ENCODE assay signal across 12 cellular contexts in genomic region chr4:128558896-128559669, GRCh38.
DNase-seq lines count a peak whose midpoint lies in the region; ATAC-seq, FAIRE-seq and TF ChIP-seq lines count a peak whose summit lies in the region.
"Had no signal": no experiment of that assay in that cellular context is flagged by ENCODE, and none has a peak within 500 bp of the region (broad histone marks: within the 10 kb centered on the region; RNA-seq: fewer than 3 reads in every experiment).

No MANE protein-coding gene starts in this region.

- CTCF ChIA-PET in mammary epithelial cell (lab: Charles Lee; ENCODE audit: low non-redundant PET) = no interaction called here
- CTCF ChIA-PET in endothelial cell of umbilical vein (lab: Charles Lee) = interaction anchor here (1.0 to 1.6 kb wide), 5 partner anchors 16 to 251 kb away, joined by 3 to 11 read pairs (median 4); partner anchors contain the start of gene JADE1

- H3K4me2 ChIP-seq in mammary epithelial cell (ENCODE audit: insufficient read depth, low read depth, low read length) = no peak overlapping the region
- no peak overlapping the region for H3K4me2 ChIP-seq in endothelial cell of umbilical vein (ENCODE audit: insufficient read depth, low read length)

- POLR2A ChIA-PET in endothelial cell of umbilical vein (lab: Charles Lee) = interaction anchor here (0.7 kb wide), 1 partner anchor 64 kb away, joined by 3 read pairs; no protein-coding TSS in a partner anchor

- peak; percentile 35 for FAIRE-seq in endothelial cell of umbilical vein (lab: Jason Lieb, UNC)
- no peak for FAIRE-seq in GM12891 (lab: Jason Lieb, UNC)
- FAIRE-seq: GM12892 had no signal

- peak overlapping the region; percentile 48 to 75 for H3K27ac ChIP-seq in breast epithelium
- H3K27ac ChIP-seq in mammary epithelial cell (ENCODE audit: insufficient read depth, low read depth, low read length) = no peak overlapping the region
- H3K27ac ChIP-seq in endothelial cell of umbilical vein (ENCODE audit: insufficient read depth, low read depth, low read length) = no peak overlapping the region
- H3K27ac ChIP-seq in muscle layer of colon (ENCODE audit: low read depth, low read length) = peak overlapping the region; percentile 50
- H3K27ac ChIP-seq in aorta (ENCODE audit: low read depth in 1 of 2, low read length in 2 of 2) = peak overlapping the region; percentile 55 to 83

- H4K20me1 ChIP-seq in mammary epithelial cell (ENCODE audit: insufficient read depth, low read length) (no peaks in the 10 kb centered on the region), endothelial cell of umbilical vein (replicated peaks; ENCODE audit: control insufficient read depth, extremely low read depth, insufficient read depth, low read length) (no peaks in the 10 kb centered on the region)

- intact Hi-C loops in breast epithelium (cut with DNase I; ENCODE audit: low total_unique reads) = no loop called here
- intact Hi-C loops in mammary epithelial cell (cut with micrococcal nuclease) = no loop called here
- intact Hi-C loops in endothelial cell of umbilical vein (cut with micrococcal nuclease) = loop anchor here (1.0 kb wide), 1 partner anchor 12 kb away; no protein-coding TSS in a partner anchor
- intact Hi-C loops in aorta (cut with DNase I) = loop anchor here in 1 of 2 donors (10.0 kb wide), 2 partner anchors 104 to 274 kb away; partner anchors contain the start of gene PGRMC2

- H3K79me2 ChIP-seq in mammary epithelial cell (ENCODE audit: insufficient read depth, low read length) (no peaks in the 10 kb centered on the region), endothelial cell of umbilical vein (ENCODE audit: control insufficient read depth, insufficient read depth, low read length) (no peaks in the 10 kb centered on the region)

- no peak overlapping the region for H2AFZ ChIP-seq in mammary epithelial cell (ENCODE audit: low read depth, low read length)
- no peak overlapping the region for H2AFZ ChIP-seq in endothelial cell of umbilical vein (ENCODE audit: low read depth, low read length)

- H3K27me3 ChIP-seq in breast epithelium (no peaks in the 10 kb centered on the region), mammary epithelial cell (ENCODE audit: insufficient read depth, low read length) (no peaks in the 10 kb centered on the region), endothelial cell of umbilical vein (ENCODE audit: control insufficient read depth in 2 of 2, insufficient read depth in 2 of 2, low read length in 2 of 2) (no peaks in the 10 kb centered on the region), muscle layer of colon (ENCODE audit: control insufficient read depth in 1 of 2, insufficient read depth in 2 of 2, low read length in 2 of 2) (no peaks in the 10 kb centered on the region), aorta (ENCODE audit: control insufficient read depth in 1 of 2, insufficient read depth in 2 of 2, low read length in 1 of 2) (no peaks in the 10 kb centered on the region)
- H3K27me3 ChIP-seq: tibial nerve had no signal

- H3K4me3 ChIP-seq in breast epithelium (no peak overlapping the region), mammary epithelial cell (replicated peaks in 1 of 3; ENCODE audit: insufficient read depth in 1 of 3, low read depth in 2 of 3, low read length in 3 of 3) (no peak overlapping the region), endothelial cell of umbilical vein (replicated peaks in 1 of 3; ENCODE audit: insufficient read depth in 1 of 3, low read depth in 1 of 3, low read length in 3 of 3) (no peak overlapping the region), muscle layer of colon (ENCODE audit: low read depth in 1 of 2, low read length in 2 of 2) (no peak overlapping the region), aorta (ENCODE audit: low read length in 2 of 2) (no peak overlapping the region)
- H3K4me3 ChIP-seq: tibial nerve had no signal

- TF ChIP-seq POLR2A in breast epithelium (IDR thresholded peaks at IDR 0.05) = no peak
- no peak for TF ChIP-seq POLR2A in endothelial cell of umbilical vein (IDR thresholded peaks at IDR 0.05; ENCODE audit: low read depth, low read length)
- no peak for TF ChIP-seq POLR2A in GM12891 (IDR thresholded peaks at IDR 0.05; ENCODE audit: low read depth, low read length)

- dilution Hi-C loops in mammary epithelial cell (cut with HindIII; ENCODE audit: low sequenced_read_pairs) = no loop called here
- dilution Hi-C loops in endothelial cell of umbilical vein (cut with MboI; ENCODE audit: extremely low pct_ligation_motif_present, low sequenced_read_pairs) = no loop called here

- ATAC-seq in aorta (ENCODE audit: low FRiP score) = peak; percentile 11
- ATAC-seq in HG02970 (IDR thresholded peaks at IDR 0.05; ENCODE audit: low FRiP score, unreplicated experiment) = no peak

- H3K9me3 ChIP-seq in breast epithelium (no peaks in the 10 kb centered on the region), mammary epithelial cell (replicated peaks; ENCODE audit: insufficient read depth, low read length) (no peaks in the 10 kb centered on the region), endothelial cell of umbilical vein (replicated peaks; ENCODE audit: control insufficient read depth, insufficient read depth, low read length) (no peaks in the 10 kb centered on the region), muscle layer of colon (ENCODE audit: low read length) (no peaks in the 10 kb centered on the region), aorta (ENCODE audit: control insufficient read depth, low read length) (no peaks in the 10 kb centered on the region)
- H3K9me3 ChIP-seq: tibial nerve had no signal

- H3K9me1 ChIP-seq in endothelial cell of umbilical vein (replicated peaks; ENCODE audit: control insufficient read depth, extremely low read depth, insufficient read depth, low read length) = no peaks in the 10 kb centered on the region

- BruUV-seq in mammary epithelial cell (replicated peaks; lab: Mats Ljungman, UMichigan) (no TSS peak), endothelial cell of umbilical vein (replicated peaks; lab: Mats Ljungman, UMichigan) (no TSS peak)

- TF ChIP-seq CTCF in breast epithelium (IDR thresholded peaks at IDR 0.05) (no peak), mammary epithelial cell (conservative IDR thresholded peaks at IDR 0.05 in 1 of 2, IDR thresholded peaks at IDR 0.05 in 1 of 2; ENCODE audit: extremely low read depth in 1 of 2, insufficient read depth in 1 of 2, low read depth in 1 of 2, low read length in 2 of 2) (no peak), endothelial cell of umbilical vein (IDR thresholded peaks at IDR 0.05; ENCODE audit: extremely low read depth in 1 of 2, insufficient read depth in 1 of 2, low read depth in 1 of 2, low read length in 2 of 2) (no peak)

- in situ Hi-C loops in mammary epithelial cell (cut with MboI; ENCODE audit: low sequenced_read_pairs in 2 of 2) = no loop called here

- WGBS in mammary epithelial cell (ENCODE audit: low coverage, missing lambda C conversion rate) = 74% methylated on average over 8 of the region's 8 CpGs
- 13 to 14% methylated on average over 8 of the region's 8 CpGs for WGBS in aorta, 2 donors

- H3K9ac ChIP-seq in mammary epithelial cell (ENCODE audit: insufficient read depth, low read length) (no peak overlapping the region), endothelial cell of umbilical vein (replicated peaks; ENCODE audit: extremely low read depth, insufficient read depth, low read length) (no peak overlapping the region), muscle layer of colon (ENCODE audit: low read length) (no peak overlapping the region)

- H3K4me1 ChIP-seq in breast epithelium (no peaks in the 10 kb centered on the region), mammary epithelial cell (ENCODE audit: insufficient read depth, low read length) (no peaks in the 10 kb centered on the region), endothelial cell of umbilical vein (ENCODE audit: control insufficient read depth, extremely low read depth, insufficient read depth, low read length) (peaks cover 17% of the 10 kb centered on the region), muscle layer of colon (ENCODE audit: insufficient read depth, low read length) (peaks cover 25% of the 10 kb centered on the region), aorta (ENCODE audit: control insufficient read depth in 1 of 2, insufficient read depth in 2 of 2, low read length in 2 of 2) (peaks cover 5% of the 10 kb centered on the region in 2 donors)

- peak in 1 of 2 donors; percentile 26 for DNase-seq in breast epithelium (ENCODE audit: low spot score in 2 of 2)
- DNase-seq in mammary epithelial cell = no peak
- DNase-seq in endothelial cell of umbilical vein (ENCODE audit: low read depth, low spot score) = peak; percentile 50
- peak in 1 of 2 donors; percentile 55 for DNase-seq in aorta
- no peak for DNase-seq in NCI-H1694 treated with DMSO at 0.1 percent for 48 hours (lab: John Stamatoyannopoulos, UW)
- no peak for DNase-seq in GM12891 (ENCODE audit: insufficient read length, low spot score)
- DNase-seq: GOT3, kidney glomerular epithelial cell had no signal

- H3K36me3 ChIP-seq in breast epithelium (no peaks in the 10 kb centered on the region), mammary epithelial cell (ENCODE audit: insufficient read depth, low read length) (no peaks in the 10 kb centered on the region), endothelial cell of umbilical vein (ENCODE audit: control insufficient read depth in 2 of 2, extremely low read depth in 1 of 2, insufficient read depth in 2 of 2, low read length in 2 of 2) (no peaks in the 10 kb centered on the region), muscle layer of colon (ENCODE audit: insufficient read depth, low read length) (no peaks in the 10 kb centered on the region), aorta (ENCODE audit: control insufficient read depth in 1 of 2, insufficient read depth in 2 of 2, low read length in 1 of 2) (no peaks in the 10 kb centered on the region)
- H3K36me3 ChIP-seq: tibial nerve had no signal

TF ChIP-seq in endothelial cell of umbilical vein, 7 proteins besides CTCF, POLR2A, EP300 and RAD21:
- TF ChIP-seq MYC (IDR thresholded peaks at IDR 0.05; ENCODE audit: low read depth, low read length) (no peak), FOS (IDR thresholded peaks at IDR 0.05; ENCODE audit: borderline replicate concordance, insufficient read depth, low read length) (peak; percentile 42), JUN (IDR thresholded peaks at IDR 0.05; ENCODE audit: borderline replicate concordance, insufficient read depth, insufficient read length, low read depth) (no peak)

TF ChIP-seq in GM12891, 5 proteins besides CTCF, POLR2A, EP300 and RAD21:
- TF ChIP-seq POLR2AphosphoS5 (IDR thresholded peaks at IDR 0.05; ENCODE audit: low read depth, low read length) (no peak), PAX5 (IDR thresholded peaks at IDR 0.05; ENCODE audit: insufficient read depth, low read length, severe bottlenecking) (no peak), SPI1 (IDR thresholded peaks at IDR 0.05; ENCODE audit: low read depth, low read length) (no peak)

Comparison
In these comparisons a context has a peak if more than half of its experiments do, and no peak if none do; other contexts are left out.
1. H3K27ac ChIP-seq: peak in breast epithelium (2 of 2), muscle layer of colon (single experiment) and aorta (2 of 2); none in mammary epithelial cell (single experiment) and endothelial cell of umbilical vein (single experiment).